In the genomic region with DNA sequence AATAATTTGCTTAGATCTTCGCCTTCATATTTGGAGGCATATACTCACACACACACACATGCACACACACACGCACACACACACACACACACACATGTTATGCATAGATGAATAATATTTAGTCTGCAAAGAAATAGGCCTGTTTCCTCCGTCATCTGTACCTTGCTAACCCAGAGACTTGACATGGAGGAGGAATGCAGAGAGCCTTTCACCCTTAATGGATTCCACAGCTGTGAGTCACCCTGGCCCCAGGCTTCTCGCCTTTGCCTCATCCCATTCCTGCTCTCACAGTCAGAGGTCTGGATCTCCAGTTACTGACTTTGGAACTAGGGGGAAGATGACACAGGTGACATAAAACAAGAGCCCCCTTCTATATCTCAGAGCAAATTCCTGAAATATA, we compare ENCODE assay signal across 10 cellular contexts.
DNase-seq lines count a peak whose midpoint lies in the region; ATAC-seq and TF ChIP-seq lines count a peak whose summit lies in the region.
"Had no signal": no experiment of that assay in that cellular context is flagged by ENCODE, and none has a peak within 500 bp of the region (broad histone marks: within the 10 kb centered on the region; RNA-seq: fewer than 3 reads in every experiment).

No MANE protein-coding gene starts in this region.

- no peak overlapping the region for H3K9ac ChIP-seq in NT2/D1 (ENCODE audit: insufficient read length, low read depth)

- H3K4me1 ChIP-seq in NT2/D1 (ENCODE audit: insufficient read depth, insufficient read length) = no peaks in the 10 kb centered on the region
- H3K4me1 ChIP-seq in muscle layer of duodenum (ENCODE audit: control insufficient read depth in 1 of 2, insufficient read depth in 2 of 2, low read length in 2 of 2) = peaks cover 3 to 9% of the 10 kb centered on the region in 2 donors

- no peaks in the 10 kb centered on the region for H3K36me3 ChIP-seq in NT2/D1 (ENCODE audit: insufficient read depth, insufficient read length, low read length)
- no peaks in the 10 kb centered on the region for H3K36me3 ChIP-seq in muscle layer of duodenum (ENCODE audit: control insufficient read depth in 1 of 2, insufficient read depth in 2 of 2, low read length in 2 of 2)

- H3K27ac ChIP-seq in muscle layer of duodenum (ENCODE audit: low read length) (peak overlapping the region; percentile 73), caudate nucleus (ENCODE audit: low read depth, low read length) (no peak overlapping the region)
- H3K27ac ChIP-seq: SK-N-MC had no signal

- TF ChIP-seq CTCF in AG10803 (conservative IDR thresholded peaks at IDR 0.05; ENCODE audit: low read length) = no peak

- H3K27me3 ChIP-seq in NT2/D1 (ENCODE audit: insufficient read depth, insufficient read length) (no peaks in the 10 kb centered on the region), muscle layer of duodenum (ENCODE audit: low read depth, low read length) (no peaks in the 10 kb centered on the region)

- no peak for ATAC-seq in GM19035 (IDR thresholded peaks at IDR 0.05; ENCODE audit: unreplicated experiment)
- ATAC-seq in HG03571 (IDR thresholded peaks at IDR 0.05; ENCODE audit: unreplicated experiment) = no peak
- no peak for ATAC-seq in GM19397 (IDR thresholded peaks at IDR 0.05; ENCODE audit: unreplicated experiment)

- DNase-seq in AG10803 (ENCODE audit: low read depth) (peak; percentile 97), NT2/D1 (ENCODE audit: low read depth, low spot score) (peak; percentile 87), fibroblast of gingiva (ENCODE audit: low read depth) (peak; percentile 93), caudate nucleus (lab: John Stamatoyannopoulos, UW) (no peak)
- DNase-seq: DND-41 had no signal

- H3K9me3 ChIP-seq in NT2/D1 (ENCODE audit: insufficient read depth, low read length) (no peaks in the 10 kb centered on the region), muscle layer of duodenum (ENCODE audit: control insufficient read depth in 1 of 2, low read length in 2 of 2) (no peaks in the 10 kb centered on the region)

- no peak overlapping the region for H3K4me3 ChIP-seq in AG10803 (ENCODE audit: low read length)
- no peak overlapping the region for H3K4me3 ChIP-seq in NT2/D1 (ENCODE audit: insufficient read length, low read depth)
- no peak overlapping the region for H3K4me3 ChIP-seq in muscle layer of duodenum (ENCODE audit: low read depth in 1 of 2, low read length in 2 of 2)
- H3K4me3 ChIP-seq: SK-N-MC had no signal

Comparison
In these comparisons a context has a peak if more than half of its experiments do, and no peak if none do; other contexts are left out.
1. DNase-seq: peak in AG10803 (single experiment), NT2/D1 (single experiment) and fibroblast of gingiva (single experiment); none in caudate nucleus (0 of 61).